Comparison of ENCODE assay signal across 8 cellular contexts in genomic region chr2:119641562-119642258, GRCh38. TPM values are rescaled to one million over a fixed set of nuclear protein-coding genes. Genes with fewer than 3 reads are reported as not detected.
A peak's percentile ranks its signal among the peaks of the same experiment; 100 is the strongest.
DNase-seq lines count a peak whose midpoint lies in the region; ATAC-seq and TF ChIP-seq lines count a peak whose summit lies in the region.

No MANE protein-coding gene starts in this region.

- CTCF ChIA-PET in Calu3 (lab: Charles Lee) = interaction anchor here (1.8 kb wide), 1 partner anchor 533 kb away, joined by 6 read pairs; no protein-coding TSS in a partner anchor

- H3K4me3 ChIP-seq in NT2/D1 (ENCODE audit: insufficient read length, low read depth) = no peak overlapping the region

- H3K27ac Mint-ChIP-seq in Calu3 (ENCODE audit: unreplicated experiment) = no peak overlapping the region

- peaks cover 30% of the 10 kb centered on the region for H3K4me1 Mint-ChIP-seq in Calu3 (ENCODE audit: low read depth, unreplicated experiment)

- ATAC-seq in GM21360 (IDR thresholded peaks at IDR 0.05; ENCODE audit: unreplicated experiment) = peak; percentile 90

- BruUV-seq in Calu3 (replicated peaks; lab: Mats Ljungman, UMichigan) = no TSS peak

- H3K9me3 ChIP-seq in NT2/D1 (ENCODE audit: insufficient read depth, low read length) = no peaks in the 10 kb centered on the region

- no peaks in the 10 kb centered on the region for H3K9me3 Mint-ChIP-seq in Calu3 (ENCODE audit: low read depth, unreplicated experiment)

- no peaks in the 10 kb centered on the region for H3K36me3 ChIP-seq in NT2/D1 (ENCODE audit: insufficient read depth, insufficient read length, low read length)

- DNase-seq in Calu3 (peak; percentile 79), HPDE6-E6E7 (ENCODE audit: extremely low spot score) (peak; percentile 80), NT2/D1 (ENCODE audit: low read depth, low spot score) (peak; percentile 83), epidermal melanocyte (ENCODE audit: insufficient read length, low spot score) (peak; percentile 88), myocyte (ENCODE audit: low read depth) (peak; percentile 84)
- peak; percentile 84 for DNase-seq in activated CD8-positive, alpha-beta memory T cell treated with anti-CD3 and anti-CD28 coated beads, Interleukin-2, amount 50 U/mL, for 48 hours
- DNase-seq in stimulated activated CD8-positive, alpha-beta memory T cell treated with anti-CD3 and anti-CD28 coated beads, Interleukin-7, amount 100 ng/mL, for 1 hour (ENCODE audit: low read depth in 2 of 2) = peak; percentile 41 to 43

- no peak overlapping the region for H3K4me3 Mint-ChIP-seq in Calu3 (ENCODE audit: low read depth, unreplicated experiment)

- no peak overlapping the region for H3K9ac ChIP-seq in NT2/D1 (ENCODE audit: insufficient read length, low read depth)

- H3K4me1 ChIP-seq in NT2/D1 (ENCODE audit: insufficient read depth, insufficient read length) = peaks cover 10% of the 10 kb centered on the region

- TF ChIP-seq CTCF in Calu3 (IDR thresholded peaks at IDR 0.05; ENCODE audit: unreplicated experiment) = peak; percentile 86

- peaks cover 4% of the 10 kb centered on the region for H3K36me3 Mint-ChIP-seq in Calu3 (ENCODE audit: insufficient read depth, unreplicated experiment)

- no peaks in the 10 kb centered on the region for H3K27me3 Mint-ChIP-seq in Calu3 (ENCODE audit: unreplicated experiment)

- intact Hi-C loops in Calu3 (cut with micrococcal nuclease; ENCODE audit: unreplicated experiment) = loop anchor here (2.0 to 5.0 kb wide), 3 partner anchors 19 to 533 kb away; no protein-coding TSS in a partner anchor

- peaks cover 15% of the 10 kb centered on the region for H3K27me3 ChIP-seq in NT2/D1 (ENCODE audit: insufficient read depth, insufficient read length)

RNA-seq across cellular contexts. Expression of gene TMEM177, which starts 37.3 kb away (rescaled TPM):
- total RNA-seq in Calu3 (2022) = 26.4 and 27.3 TPM in 2 replicates
- total RNA-seq in myocyte = 12.3 and 16.7 TPM in 2 replicates
- polyA plus RNA-seq in myocyte (2012) = 8.4 TPM
